ENCODE assay signal across 13 cellular contexts in genomic region chr7:28330384-28331070, GRCh38.
DNase-seq lines count a peak whose midpoint lies in the region; ATAC-seq lines count a peak whose summit lies in the region.
"Had no signal": no experiment of that assay in that cellular context is flagged by ENCODE, and none has a peak within 500 bp of the region (broad histone marks: within the 10 kb centered on the region; RNA-seq: fewer than 3 reads in every experiment).

No MANE protein-coding gene starts in this region.

- H3K9me3 ChIP-seq in right cardiac atrium (ENCODE audit: control insufficient read depth, low read length), result no peaks in the 10 kb centered on the region
- H3K9me3 ChIP-seq: lower lobe of right lung had no signal

- no peaks in the 10 kb centered on the region for H3K4me1 ChIP-seq in right cardiac atrium (ENCODE audit: control insufficient read depth, insufficient read depth, low read length)
- H3K4me1 ChIP-seq: lower lobe of right lung had no signal

- intact Hi-C loops in activated T-helper 2 cell treated with anti-CD3 and anti-CD28 coated beads, Interferon-gamma antibody, Interleukin-2, Interleukin-4, amounts not matched to agents 10 μg/mL and 5 μg/mL and 100 μg/mL, durations not matched to agents 14 hours and 24 hours and 36 hours (cut with micrococcal nuclease), result loop anchor here (1.0 kb wide), 1 partner anchor 38 kb away; no protein-coding TSS in a partner anchor
- intact Hi-C loops in right cardiac atrium (cut with DNase I), result no loop called here

- no peak overlapping the region for H3K27ac ChIP-seq in right cardiac atrium (ENCODE audit: low read length)
- H3K27ac ChIP-seq: lower lobe of right lung had no signal

- peak overlapping the region; percentile 31 for H3K4me3 Mint-ChIP-seq in activated T-helper 2 cell treated with anti-CD3 and anti-CD28 coated beads, Interferon-gamma antibody, Interleukin-2, Interleukin-4, amounts not matched to agents 10 μg/mL and 5 μg/mL and 100 μg/mL, durations not matched to agents 14 hours and 24 hours and 36 hours (ENCODE audit: low read depth)
- peak overlapping the region; percentile 43 to 83 (median 65) for H3K4me3 Mint-ChIP-seq in naive B cell

- 47% methylated on average over 4 of the region's 4 CpGs for WGBS in right cardiac atrium

- H3K36me3 Mint-ChIP-seq in activated T-helper 2 cell treated with anti-CD3 and anti-CD28 coated beads, Interferon-gamma antibody, Interleukin-2, Interleukin-4, amounts not matched to agents 10 μg/mL and 5 μg/mL and 100 μg/mL, durations not matched to agents 14 hours and 24 hours and 36 hours (ENCODE audit: low read depth), result no peaks in the 10 kb centered on the region
- no peaks in the 10 kb centered on the region for H3K36me3 Mint-ChIP-seq in naive B cell

- peaks cover 27% of the 10 kb centered on the region for H3K4me1 Mint-ChIP-seq in activated T-helper 2 cell treated with anti-CD3 and anti-CD28 coated beads, Interferon-gamma antibody, Interleukin-2, Interleukin-4, amounts not matched to agents 10 μg/mL and 5 μg/mL and 100 μg/mL, durations not matched to agents 14 hours and 24 hours and 36 hours (ENCODE audit: low read depth)
- H3K4me1 Mint-ChIP-seq in naive B cell, result peaks cover 17 to 21% (median 20%) of the 10 kb centered on the region in 3 donors

- ATAC-seq in HG03354 (IDR thresholded peaks at IDR 0.05; ENCODE audit: poor library complexity, severe bottlenecking, unreplicated experiment) (peak; percentile 31), naive B cell (ENCODE audit: low read depth in 2 of 2) (peak; percentile 9 to 19), right cardiac atrium (no peak)

- DNase-seq in NCI-H82 (lab: John Stamatoyannopoulos, UW) (peak; percentile 17), NCI-H82 treated with DMSO at 0.1 percent for 48 hours (lab: John Stamatoyannopoulos, UW; ENCODE audit: unreplicated experiment) (no peak), naive B cell (no peak), Ammon's horn (ENCODE audit: low spot score) (no peak), right cardiac atrium (no peak), GDM1 (lab: John Stamatoyannopoulos, UW) (no peak)
- no peak for DNase-seq in activated T-helper 2 cell treated with anti-CD3 and anti-CD28 coated beads, Interferon-gamma antibody, Interleukin-2, Interleukin-4, amounts not matched to agents 10 μg/mL and 5 μg/mL and 100 μg/mL, durations not matched to agents 14 hours and 24 hours and 36 hours (ENCODE audit: low spot score)
- DNase-seq: activated CD8-positive, alpha-beta memory T cell treated with anti-CD3 and anti-CD28 coated beads, Interleukin-2, amount 50 U/mL, for 4 hours; lower lobe of right lung; NCI-H446; nucleus accumbens had no signal

- no peaks in the 10 kb centered on the region for H3K27me3 ChIP-seq in right cardiac atrium (ENCODE audit: control insufficient read depth, insufficient read depth)
- H3K27me3 ChIP-seq: cardiac muscle cell had no signal

- H3K9me3 Mint-ChIP-seq in activated T-helper 2 cell treated with anti-CD3 and anti-CD28 coated beads, Interferon-gamma antibody, Interleukin-2, Interleukin-4, amounts not matched to agents 10 μg/mL and 5 μg/mL and 100 μg/mL, durations not matched to agents 14 hours and 24 hours and 36 hours, result peaks cover 7% of the 10 kb centered on the region
- peaks cover 2 to 13% (median 8%) of the 10 kb centered on the region in 7 donors for H3K9me3 Mint-ChIP-seq in naive B cell

- no peak overlapping the region for H3K27ac Mint-ChIP-seq in activated T-helper 2 cell treated with anti-CD3 and anti-CD28 coated beads, Interferon-gamma antibody, Interleukin-2, Interleukin-4, amounts not matched to agents 10 μg/mL and 5 μg/mL and 100 μg/mL, durations not matched to agents 14 hours and 24 hours and 36 hours
- peak overlapping the region in 4 of 6 donors; percentile 59 to 78 (median 70) for H3K27ac Mint-ChIP-seq in naive B cell

- peaks cover 8% of the 10 kb centered on the region for H3K27me3 Mint-ChIP-seq in activated T-helper 2 cell treated with anti-CD3 and anti-CD28 coated beads, Interferon-gamma antibody, Interleukin-2, Interleukin-4, amounts not matched to agents 10 μg/mL and 5 μg/mL and 100 μg/mL, durations not matched to agents 14 hours and 24 hours and 36 hours (ENCODE audit: low read depth)
- H3K27me3 Mint-ChIP-seq in naive B cell, result peaks cover 0 to 9% (median 8%) of the 10 kb centered on the region in 3 donors

- no peak overlapping the region for H3K4me3 ChIP-seq in right cardiac atrium (ENCODE audit: low read length)
- H3K4me3 ChIP-seq: cardiac muscle cell, lower lobe of right lung had no signal

Comparison
In these comparisons a context has a peak if more than half of its experiments do, and no peak if none do; other contexts are left out.
1. ATAC-seq: peak in HG03354 (single experiment) and naive B cell (2 of 2); none in right cardiac atrium (0 of 2).